Comparison of ENCODE assay signal across 13 cellular contexts in the genomic region with DNA sequence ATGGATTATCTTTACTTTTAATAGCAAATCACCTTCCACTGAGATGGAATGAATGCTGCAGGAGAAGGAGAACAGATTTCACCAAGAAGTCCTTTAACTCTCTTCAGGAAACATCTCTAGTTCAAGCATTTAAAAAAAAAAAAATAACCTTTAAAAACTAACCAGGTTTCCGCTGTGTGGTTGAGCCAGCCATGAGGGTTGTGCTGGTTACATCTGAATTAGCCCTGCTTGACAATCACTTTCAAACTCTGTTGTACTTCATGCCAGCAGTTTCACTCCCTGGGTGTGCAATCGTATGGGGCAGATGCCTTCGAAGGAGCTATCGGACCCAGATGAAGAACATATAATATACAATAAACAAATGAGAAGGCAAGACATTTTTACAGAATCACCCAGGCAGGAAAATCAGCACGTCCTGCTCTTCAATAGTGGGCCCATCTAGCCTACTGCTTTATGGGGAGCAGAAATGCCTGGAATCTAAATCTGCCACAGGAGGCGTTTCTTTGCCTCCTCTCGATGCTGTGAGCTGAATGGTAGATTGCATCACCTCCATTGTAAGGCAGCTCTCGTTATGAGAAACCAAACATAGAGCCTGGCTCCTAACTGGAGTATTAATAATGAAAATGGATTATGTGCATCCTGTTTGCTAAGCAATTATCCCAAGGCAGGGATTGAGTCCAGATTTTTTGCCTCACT.
DNase-seq lines count a peak whose midpoint lies in the region; ATAC-seq, FAIRE-seq and TF ChIP-seq lines count a peak whose summit lies in the region.
"Had no signal": no experiment of that assay in that cellular context is flagged by ENCODE, and none has a peak within 500 bp of the region (broad histone marks: within the 10 kb centered on the region; RNA-seq: fewer than 3 reads in every experiment).

No MANE protein-coding gene starts in this region.

- TF ChIP-seq POLR2A in HepG2 (IDR thresholded peaks at IDR 0.05; ENCODE audit: insufficient read depth in 1 of 2, low read depth in 2 of 2, low read length in 2 of 2) (no peak), right lobe of liver (IDR thresholded peaks at IDR 0.05) (no peak)

- H3K9ac ChIP-seq in HepG2 (ENCODE audit: insufficient read depth, low read depth, low read length), result no peak overlapping the region

- WGBS in HepG2 (ENCODE audit: low lambda C conversion rate), result 25% methylated on average over 7 of the region's 8 CpGs
- 47% methylated on average over 8 of the region's 8 CpGs for WGBS in right lobe of liver (ENCODE audit: insufficient coverage, low coverage, low lambda C conversion rate, missing lambda C conversion rate)
- WGBS in small intestine, 3 donors, result 48 to 50% (median 50%) methylated on average over 8 of the region's 8 CpGs

- H4K20me1 ChIP-seq in HepG2 (ENCODE audit: insufficient read depth, low read length), result no peaks in the 10 kb centered on the region

- H3K27me3 ChIP-seq in HepG2 (ENCODE audit: control insufficient read depth in 1 of 2, insufficient read depth in 2 of 2, low read length in 2 of 2), result peaks cover 0 to 2% of the 10 kb centered on the region in 2 experiments; a peak in 1 of 5 replicates
- H3K27me3 ChIP-seq in right lobe of liver, result no peaks in the 10 kb centered on the region
- no peaks in the 10 kb centered on the region for H3K27me3 ChIP-seq in small intestine (ENCODE audit: control insufficient read depth in 2 of 2, insufficient read depth in 2 of 2, low read length in 2 of 2)

- intact Hi-C loops in HepG2 (cut with micrococcal nuclease; ENCODE audit: unreplicated experiment) (loop anchor here (5.0 kb wide), 1 partner anchor 216 kb away; no protein-coding TSS in a partner anchor), right lobe of liver (cut with DNase I) (no loop called here)

- no peaks in the 10 kb centered on the region for H3K9me3 ChIP-seq in HepG2 (ENCODE audit: low read length)
- H3K9me3 ChIP-seq in right lobe of liver, result no peaks in the 10 kb centered on the region
- no peaks in the 10 kb centered on the region for H3K9me3 ChIP-seq in small intestine (ENCODE audit: control insufficient read depth, low read depth)
- H3K9me3 ChIP-seq: thoracic aorta had no signal

- H3K79me2 ChIP-seq in HepG2 (ENCODE audit: insufficient read depth, low read length), result no peaks in the 10 kb centered on the region

- DNase-seq in HepG2 (ENCODE audit: low spot score), result peak; percentile 4
- DNase-seq in right lobe of liver, result no peak
- DNase-seq in NCI-H2196 (lab: John Stamatoyannopoulos, UW; ENCODE audit: unreplicated experiment), result peak; percentile 23
- DNase-seq in cerebellar cortex (ENCODE audit: low spot score), result peak; percentile 20
- no peak for DNase-seq in small intestine
- DNase-seq in HT-29 (ENCODE audit: low spot score), result no peak
- no peak for DNase-seq in Ammon's horn (ENCODE audit: low spot score)
- DNase-seq in NK-92 (lab: John Stamatoyannopoulos, UW; ENCODE audit: unreplicated experiment), result no peak
- DNase-seq: CD4-positive, alpha-beta T cell; hypothalamus; NCI-H2227 treated with DMSO at 0.1 percent for 48 hours; SW 1271 had no signal

- H3K4me2 ChIP-seq in HepG2 (ENCODE audit: low read depth, low read length), result no peak overlapping the region

- no TSS peak for BruUV-seq in HepG2 (replicated peaks; lab: Mats Ljungman, UMichigan)

- no peak overlapping the region for H2AFZ ChIP-seq in HepG2 (ENCODE audit: low read length)

- H3K4me1 ChIP-seq in HepG2 (ENCODE audit: insufficient read depth, low read length) (no peaks in the 10 kb centered on the region), right lobe of liver (no peaks in the 10 kb centered on the region), small intestine (ENCODE audit: control insufficient read depth in 2 of 2, insufficient read depth in 1 of 2, low read depth in 1 of 2, low read length in 1 of 2) (no peaks in the 10 kb centered on the region)

- no peak for TF ChIP-seq EP300 in HepG2 (IDR thresholded peaks at IDR 0.05; ENCODE audit: low read depth in 2 of 2, low read length in 2 of 2)
- TF ChIP-seq EP300 in HepG2 (CRISPR knock-in tag; IDR thresholded peaks at IDR 0.05; ENCODE audit: borderline replicate concordance), result no peak

- TF ChIP-seq CTCF in HepG2 (CRISPR knock-in tag; IDR thresholded peaks at IDR 0.05) (no peak), right lobe of liver (IDR thresholded peaks at IDR 0.05) (no peak)

- POLR2A ChIA-PET in HepG2 (lab: Yijun Ruan, JAX), result no interaction called here

- no peak overlapping the region for H3K4me3 ChIP-seq in HepG2 (replicated peaks in 1 of 3; ENCODE audit: insufficient read depth in 1 of 3, low read depth in 2 of 3, low read length in 3 of 3)
- no peak overlapping the region for H3K4me3 ChIP-seq in right lobe of liver
- no peak overlapping the region for H3K4me3 ChIP-seq in small intestine (ENCODE audit: low read depth in 1 of 2, low read length in 2 of 2)
- H3K4me3 ChIP-seq: thoracic aorta had no signal

- in situ Hi-C loops in HepG2 (cut with HindIII; ENCODE audit: extremely low pct_ligation_motif_present, low pct_unique_long_range_greater_than_20kb), result no loop called here

- CTCF ChIA-PET in HepG2 (lab: Yijun Ruan, JAX; ENCODE audit: low intra/inter-chr PET ratio, low total read pairs), result no interaction called here

- H3K36me3 ChIP-seq in HepG2 (replicated peaks in 1 of 2; ENCODE audit: control insufficient read depth in 1 of 2, insufficient read depth in 2 of 2, low read length in 2 of 2) (no peaks in the 10 kb centered on the region), right lobe of liver (no peaks in the 10 kb centered on the region), small intestine (ENCODE audit: control insufficient read depth in 2 of 2, insufficient read depth in 2 of 2, low read length in 2 of 2) (no peaks in the 10 kb centered on the region)
- H3K36me3 ChIP-seq: thoracic aorta had no signal

- no peak for TF ChIP-seq RAD21 in HepG2 (CRISPR knock-in tag; IDR thresholded peaks at IDR 0.05)

- ATAC-seq in HepG2 (peak; percentile 56), right lobe of liver (no peak)

- H3K27ac ChIP-seq in HepG2 (ENCODE audit: extremely low read length, insufficient read depth, low read length) (no peak overlapping the region), right lobe of liver (no peak overlapping the region), small intestine (ENCODE audit: low read depth in 1 of 2, low read length in 1 of 2) (no peak overlapping the region)
- H3K27ac ChIP-seq: thoracic aorta had no signal

- no peak for FAIRE-seq in HepG2 (lab: Jason Lieb, UNC)
- no peak for FAIRE-seq in small intestine (lab: Jason Lieb, UNC)

TF ChIP-seq in HepG2, 621 proteins besides CTCF, POLR2A, EP300 and RAD21 (continues in another document):
- TF ChIP-seq CC2D1A (CRISPR knock-in tag; IDR thresholded peaks at IDR 0.05), result no peak
- TF ChIP-seq, protein P1, sequence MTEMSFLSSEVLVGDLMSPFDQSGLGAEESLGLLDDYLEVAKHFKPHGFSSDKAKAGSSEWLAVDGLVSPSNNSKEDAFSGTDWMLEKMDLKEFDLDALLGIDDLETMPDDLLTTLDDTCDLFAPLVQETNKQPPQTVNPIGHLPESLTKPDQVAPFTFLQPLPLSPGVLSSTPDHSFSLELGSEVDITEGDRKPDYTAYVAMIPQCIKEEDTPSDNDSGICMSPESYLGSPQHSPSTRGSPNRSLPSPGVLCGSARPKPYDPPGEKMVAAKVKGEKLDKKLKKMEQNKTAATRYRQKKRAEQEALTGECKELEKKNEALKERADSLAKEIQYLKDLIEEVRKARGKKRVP (CRISPR knock-in tag; IDR thresholded peaks at IDR 0.05), result peak in 1 of 2 experiments; percentile 69; a peak in 2 of 4 replicates
- TF ChIP-seq CEBPB (IDR thresholded peaks at IDR 0.05; ENCODE audit: borderline replicate concordance, low read depth, low read length), result peak; percentile 75; the same call in 1 of the 2 replicates
- no peak for TF ChIP-seq SAP130 (CRISPR knock-in tag; IDR thresholded peaks at IDR 0.05; ENCODE audit: low read depth)
- TF ChIP-seq, protein P2, sequence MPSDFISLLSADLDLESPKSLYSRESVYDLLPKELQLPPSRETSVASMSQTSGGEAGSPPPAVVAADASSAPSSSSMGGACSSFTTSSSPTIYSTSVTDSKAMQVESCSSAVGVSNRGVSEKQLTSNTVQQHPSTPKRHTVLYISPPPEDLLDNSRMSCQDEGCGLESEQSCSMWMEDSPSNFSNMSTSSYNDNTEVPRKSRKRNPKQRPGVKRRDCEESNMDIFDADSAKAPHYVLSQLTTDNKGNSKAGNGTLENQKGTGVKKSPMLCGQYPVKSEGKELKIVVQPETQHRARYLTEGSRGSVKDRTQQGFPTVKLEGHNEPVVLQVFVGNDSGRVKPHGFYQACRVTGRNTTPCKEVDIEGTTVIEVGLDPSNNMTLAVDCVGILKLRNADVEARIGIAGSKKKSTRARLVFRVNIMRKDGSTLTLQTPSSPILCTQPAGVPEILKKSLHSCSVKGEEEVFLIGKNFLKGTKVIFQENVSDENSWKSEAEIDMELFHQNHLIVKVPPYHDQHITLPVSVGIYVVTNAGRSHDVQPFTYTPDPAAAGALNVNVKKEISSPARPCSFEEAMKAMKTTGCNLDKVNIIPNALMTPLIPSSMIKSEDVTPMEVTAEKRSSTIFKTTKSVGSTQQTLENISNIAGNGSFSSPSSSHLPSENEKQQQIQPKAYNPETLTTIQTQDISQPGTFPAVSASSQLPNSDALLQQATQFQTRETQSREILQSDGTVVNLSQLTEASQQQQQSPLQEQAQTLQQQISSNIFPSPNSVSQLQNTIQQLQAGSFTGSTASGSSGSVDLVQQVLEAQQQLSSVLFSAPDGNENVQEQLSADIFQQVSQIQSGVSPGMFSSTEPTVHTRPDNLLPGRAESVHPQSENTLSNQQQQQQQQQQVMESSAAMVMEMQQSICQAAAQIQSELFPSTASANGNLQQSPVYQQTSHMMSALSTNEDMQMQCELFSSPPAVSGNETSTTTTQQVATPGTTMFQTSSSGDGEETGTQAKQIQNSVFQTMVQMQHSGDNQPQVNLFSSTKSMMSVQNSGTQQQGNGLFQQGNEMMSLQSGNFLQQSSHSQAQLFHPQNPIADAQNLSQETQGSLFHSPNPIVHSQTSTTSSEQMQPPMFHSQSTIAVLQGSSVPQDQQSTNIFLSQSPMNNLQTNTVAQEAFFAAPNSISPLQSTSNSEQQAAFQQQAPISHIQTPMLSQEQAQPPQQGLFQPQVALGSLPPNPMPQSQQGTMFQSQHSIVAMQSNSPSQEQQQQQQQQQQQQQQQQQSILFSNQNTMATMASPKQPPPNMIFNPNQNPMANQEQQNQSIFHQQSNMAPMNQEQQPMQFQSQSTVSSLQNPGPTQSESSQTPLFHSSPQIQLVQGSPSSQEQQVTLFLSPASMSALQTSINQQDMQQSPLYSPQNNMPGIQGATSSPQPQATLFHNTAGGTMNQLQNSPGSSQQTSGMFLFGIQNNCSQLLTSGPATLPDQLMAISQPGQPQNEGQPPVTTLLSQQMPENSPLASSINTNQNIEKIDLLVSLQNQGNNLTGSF (CRISPR knock-in tag; IDR thresholded peaks at IDR 0.05), result no peak
- TF ChIP-seq HOXA5 (CRISPR knock-in tag; IDR thresholded peaks at IDR 0.05), result no peak
- TF ChIP-seq CEBPG (CRISPR knock-in tag; IDR thresholded peaks at IDR 0.05), result peak; percentile 72

Comparison
In these comparisons a context has a peak if more than half of its experiments do, and no peak if none do; other contexts are left out.
1. DNase-seq: peak in HepG2 (single experiment), NCI-H2196 (single experiment) and cerebellar cortex (single experiment); none in right lobe of liver (0 of 3), small intestine (single experiment), HT-29 (single experiment), Ammon's horn (single experiment) and NK-92 (single experiment).